In the genomic region with DNA sequence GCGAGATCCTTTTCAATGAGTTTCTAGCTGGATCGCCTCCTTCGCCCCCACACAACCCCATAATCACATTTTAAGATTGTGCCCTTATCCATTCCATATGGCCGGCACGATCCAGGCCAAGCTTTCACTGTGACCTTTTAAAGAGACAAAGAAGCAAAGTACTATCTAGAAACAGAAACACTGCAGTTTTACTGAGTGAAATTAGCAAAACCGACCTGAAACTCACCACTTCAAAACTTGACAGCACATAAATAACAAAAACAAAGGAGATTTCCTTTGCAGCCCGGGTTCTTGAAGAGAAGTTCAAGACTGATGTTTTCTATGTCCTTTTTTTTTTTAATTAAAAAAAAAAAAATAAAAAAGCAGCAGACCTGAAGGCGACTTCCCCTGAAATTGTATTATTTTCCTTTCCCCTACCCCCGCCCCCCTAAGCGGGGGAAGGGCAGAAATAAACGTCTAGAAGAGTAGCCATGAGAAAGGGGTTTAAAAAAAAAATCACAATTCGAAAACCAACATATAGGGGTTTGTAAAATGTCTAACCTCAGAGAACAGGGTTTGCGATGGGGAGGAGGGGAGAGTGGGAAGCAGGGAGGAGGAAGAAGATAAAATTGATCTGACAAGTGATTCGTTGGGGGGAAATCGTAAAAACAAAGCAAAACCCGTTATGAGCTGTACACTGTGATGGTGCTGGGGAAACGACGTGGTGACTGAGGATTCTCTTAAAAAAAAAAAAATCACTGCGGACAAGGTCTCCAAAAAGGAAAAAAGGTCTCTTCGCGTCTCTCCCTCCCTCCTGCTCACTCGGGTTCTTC, we compare ENCODE assay signal across 8 cellular contexts. TPM values are rescaled to one million over a fixed set of nuclear protein-coding genes. Genes with fewer than 3 reads are reported as not detected.
DNase-seq lines count a peak whose midpoint lies in the region; ATAC-seq, FAIRE-seq and TF ChIP-seq lines count a peak whose summit lies in the region.

No MANE protein-coding gene starts in this region.

- WGBS in aorta, 2 donors = 8 to 13% methylated on average over 22 of the region's 22 CpGs

- H3K4me3 ChIP-seq in aorta (ENCODE audit: low read length in 2 of 2) = peak overlapping the region; percentile 94

- no peaks in the 10 kb centered on the region for H3K9me3 Mint-ChIP-seq in activated T-helper 17 cell treated with anti-CD3 and anti-CD28 coated beads, Interleukin-2, amount 50 U/mL, for 72 hours
- H3K9me3 Mint-ChIP-seq in nephron progenitor cell = no peaks in the 10 kb centered on the region

- ATAC-seq in HG02759 (IDR thresholded peaks at IDR 0.05; ENCODE audit: unreplicated experiment) = peak; percentile 68
- peak; percentile 41 for ATAC-seq in activated T-helper 17 cell treated with anti-CD3 and anti-CD28 coated beads, Interleukin-2, amount 50 U/mL, for 72 hours (replicated peaks)
- peak; percentile 6 for ATAC-seq in aorta (ENCODE audit: low FRiP score)

- no peaks in the 10 kb centered on the region for H3K27me3 ChIP-seq in aorta (ENCODE audit: control insufficient read depth in 1 of 2, insufficient read depth in 2 of 2, low read length in 1 of 2)

- H3K4me1 Mint-ChIP-seq in activated T-helper 17 cell treated with anti-CD3 and anti-CD28 coated beads, Interleukin-2, amount 50 U/mL, for 72 hours = peaks cover 44% of the 10 kb centered on the region
- H3K4me1 Mint-ChIP-seq in nephron progenitor cell = peaks cover 61% of the 10 kb centered on the region

- peak; percentile 44 for DNase-seq in A172 (ENCODE audit: low spot score)
- peak; percentile 6 for DNase-seq in GM12891 (ENCODE audit: insufficient read length, low spot score)
- peak; percentile 35 for DNase-seq in NCI-H2227 (lab: John Stamatoyannopoulos, UW; ENCODE audit: unreplicated experiment)
- peak; percentile 57 for DNase-seq in foreskin melanocyte
- DNase-seq in nephron progenitor cell = peak; percentile 47
- DNase-seq in aorta = peak; percentile 52 to 79

- no peaks in the 10 kb centered on the region for H3K36me3 ChIP-seq in aorta (ENCODE audit: control insufficient read depth in 1 of 2, insufficient read depth in 2 of 2, low read length in 1 of 2)

- FAIRE-seq in GM12891 (lab: Jason Lieb, UNC) = peak; percentile 63

- no peaks in the 10 kb centered on the region for H3K27me3 Mint-ChIP-seq in activated T-helper 17 cell treated with anti-CD3 and anti-CD28 coated beads, Interleukin-2, amount 50 U/mL, for 72 hours
- H3K27me3 Mint-ChIP-seq in nephron progenitor cell (ENCODE audit: low read depth, poor library complexity) = peaks cover 4% of the 10 kb centered on the region

- no peaks in the 10 kb centered on the region for H3K9me3 ChIP-seq in aorta (ENCODE audit: control insufficient read depth, low read length)

- H3K27ac ChIP-seq in aorta (ENCODE audit: low read depth in 1 of 2, low read length in 2 of 2) = peak overlapping the region in 1 of 2 donors; percentile 13

- peaks cover 100% of the 10 kb centered on the region for H3K36me3 Mint-ChIP-seq in activated T-helper 17 cell treated with anti-CD3 and anti-CD28 coated beads, Interleukin-2, amount 50 U/mL, for 72 hours (ENCODE audit: low read depth)
- peaks cover 13% of the 10 kb centered on the region for H3K36me3 Mint-ChIP-seq in nephron progenitor cell (ENCODE audit: low read depth)

- peak overlapping the region; percentile 88 for H3K4me3 Mint-ChIP-seq in activated T-helper 17 cell treated with anti-CD3 and anti-CD28 coated beads, Interleukin-2, amount 50 U/mL, for 72 hours
- peak overlapping the region; percentile 94 for H3K4me3 Mint-ChIP-seq in nephron progenitor cell

- no peak for TF ChIP-seq CTCF in nephron progenitor cell (IDR thresholded peaks at IDR 0.05)

- H3K4me1 ChIP-seq in aorta (ENCODE audit: control insufficient read depth in 1 of 2, insufficient read depth in 2 of 2, low read length in 2 of 2) = peaks cover 2 to 3% of the 10 kb centered on the region in 2 donors

- TF ChIP-seq POLR2A in GM12891 (IDR thresholded peaks at IDR 0.05; ENCODE audit: low read depth, low read length) = no peak

- peak overlapping the region; percentile 89 for H3K27ac Mint-ChIP-seq in activated T-helper 17 cell treated with anti-CD3 and anti-CD28 coated beads, Interleukin-2, amount 50 U/mL, for 72 hours
- peak overlapping the region; percentile 95 for H3K27ac Mint-ChIP-seq in nephron progenitor cell

- intact Hi-C loops in aorta (cut with DNase I) = loop anchor here in 1 of 2 donors (2.0 kb wide), 1 partner anchor 21 kb away; no protein-coding TSS in a partner anchor

TF ChIP-seq in GM12891, 5 proteins besides CTCF, POLR2A, EP300 and RAD21:
- no peak for TF ChIP-seq POU2F2 (IDR thresholded peaks at IDR 0.05; ENCODE audit: low read depth, low read length)
- no peak for TF ChIP-seq POLR2AphosphoS5 (IDR thresholded peaks at IDR 0.05; ENCODE audit: low read depth, low read length)
- TF ChIP-seq TAF1 (IDR thresholded peaks at IDR 0.05; ENCODE audit: low read depth, low read length) = no peak
- TF ChIP-seq PAX5 (IDR thresholded peaks at IDR 0.05; ENCODE audit: insufficient read depth, low read length, severe bottlenecking) = no peak
- no peak for TF ChIP-seq SPI1 (IDR thresholded peaks at IDR 0.05; ENCODE audit: low read depth, low read length)

RNA-seq across cellular contexts. Expression of gene SATB1, which starts 1.5 kb away (rescaled TPM):
- 3.7 and 6.3 TPM in 2 replicates for total RNA-seq in A172 (2014; rRNA removed; shearing (Covaris generic))
- 0.32 TPM for polyA plus RNA-seq in GM12891 (2012; ENCODE audit: low read depth, missing spikeins)
- 100 to 1,000 TPM; 414 to 494 TPM for total RNA-seq in activated T-helper 17 cell treated with anti-CD3 and anti-CD28 coated beads, Interleukin-2, amount 50 U/mL, for 72 hours
- total RNA-seq in aorta = 10 to 100 TPM; 37.2 to 41.1 TPM
- polyA plus RNA-seq in aorta = 10 to 100 TPM; 10.8 to 17.0 TPM

Comparison
In these comparisons a context has a peak if more than half of its experiments do, and no peak if none do; other contexts are left out.
1. DNase-seq: peak in every context shown above with its lines; median percentile 66 in aorta; 57 in foreskin melanocyte; 47 in nephron progenitor cell; 44 in A172; 35 in NCI-H2227; 6 in GM12891.
2. ATAC-seq: peak in every context shown above with its lines; median percentile 68 in HG02759; 41 in activated T-helper 17 cell treated with anti-CD3 and anti-CD28 coated beads, Interleukin-2, amount 50 U/mL, for 72 hours; 6 in aorta.
3. RNA of gene SATB1, which starts 1.5 kb away (total RNA-seq): 414 to 494 TPM in activated T-helper 17 cell treated with anti-CD3 and anti-CD28 coated beads, Interleukin-2, amount 50 U/mL, for 72 hours; 37.2 to 41.1 TPM in aorta and 3.7 to 6.3 TPM in A172; every median in the first group is over 4 times any median in the second.